ENCODE assay signal across 25 cellular contexts in the genomic region with DNA sequence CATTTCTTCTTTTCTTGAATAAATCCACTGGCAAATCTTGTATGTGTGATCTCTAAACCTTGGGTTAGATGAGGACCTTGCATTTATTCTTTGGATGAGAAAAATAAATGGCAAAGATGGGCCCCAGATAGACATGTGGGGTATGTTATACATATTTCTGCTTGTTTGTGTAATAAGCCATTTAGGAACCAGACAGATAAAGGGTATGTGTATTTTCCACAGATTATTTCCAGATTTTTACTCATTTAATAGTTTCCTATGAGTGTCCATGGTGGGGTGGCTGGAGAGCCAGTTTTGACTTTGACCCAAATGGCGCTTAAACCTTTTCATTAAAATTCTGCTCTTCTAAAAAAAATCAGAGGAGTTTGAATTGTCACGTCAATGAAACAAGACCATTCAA.
"Had no signal": no experiment of that assay in that cellular context is flagged by ENCODE, and none has a peak within 500 bp of the region (broad histone marks: within the 10 kb centered on the region; RNA-seq: fewer than 3 reads in every experiment).

No MANE protein-coding gene starts in this region.

- DNase-seq: activated effector memory CD4-positive, alpha-beta T cell treated with anti-CD3 and anti-CD28 coated beads, Interleukin-2, amount 50 U/mL, for 16 hours; activated effector memory CD4-positive, alpha-beta T cell treated with Interleukin-2 at 50 U/mL for 16 hours; activated gamma-delta T cell; activated gamma-delta T cell treated with Interleukin-2 at 50 U/mL for 16 hours; activated naive CD4-positive, alpha-beta T cell; activated naive CD4-positive, alpha-beta T cell treated with anti-CD3 and anti-CD28 coated beads for 36 hours; activated naive CD4-positive, alpha-beta T cell treated with anti-CD3 and anti-CD28 coated beads, Interleukin-2, amount 10 ng/mL, durations not matched to agents 7 days and 5 days; activated naive CD4-positive, alpha-beta T cell treated with anti-CD3 and anti-CD28 coated beads, Interleukin-2, amount 50 U/mL, for 16 hours; activated naive CD4-positive, alpha-beta T cell treated with Interleukin-2 at 50 U/mL for 16 hours; activated naive CD8-positive, alpha-beta T cell treated with anti-CD3 and anti-CD28 coated beads for 36 hours; activated naive CD8-positive, alpha-beta T cell treated with anti-CD3 and anti-CD28 coated beads, Interleukin-2, amount 10 ng/mL, durations not matched to agents 7 days and 5 days; activated naive CD8-positive, alpha-beta T cell treated with anti-CD3 and anti-CD28 coated beads, Interleukin-2, amount 50 U/mL, for 24 hours; activated T-cell treated with anti-CD3 and anti-CD28 coated beads, Interleukin-2, amount 50 U/mL, for 4 hours; activated T-cell treated with anti-CD3 and anti-CD28 coated beads, Interleukin-2, amount 50 U/mL, for 48 hours; activated T-cell treated with anti-CD3 and anti-CD28 coated beads, Interleukin-2, amount 50 U/mL, for 72 hours; adrenal gland; amniotic stem cell; amygdala; anterior cingulate cortex; aorta; body of pancreas; brain microvascular endothelial cell; caudate nucleus; central memory CD4-positive, alpha-beta T cell; cerebellar nuclear complex had no signal
